Comparison of ENCODE assay signal across 15 cellular contexts in the genomic region with DNA sequence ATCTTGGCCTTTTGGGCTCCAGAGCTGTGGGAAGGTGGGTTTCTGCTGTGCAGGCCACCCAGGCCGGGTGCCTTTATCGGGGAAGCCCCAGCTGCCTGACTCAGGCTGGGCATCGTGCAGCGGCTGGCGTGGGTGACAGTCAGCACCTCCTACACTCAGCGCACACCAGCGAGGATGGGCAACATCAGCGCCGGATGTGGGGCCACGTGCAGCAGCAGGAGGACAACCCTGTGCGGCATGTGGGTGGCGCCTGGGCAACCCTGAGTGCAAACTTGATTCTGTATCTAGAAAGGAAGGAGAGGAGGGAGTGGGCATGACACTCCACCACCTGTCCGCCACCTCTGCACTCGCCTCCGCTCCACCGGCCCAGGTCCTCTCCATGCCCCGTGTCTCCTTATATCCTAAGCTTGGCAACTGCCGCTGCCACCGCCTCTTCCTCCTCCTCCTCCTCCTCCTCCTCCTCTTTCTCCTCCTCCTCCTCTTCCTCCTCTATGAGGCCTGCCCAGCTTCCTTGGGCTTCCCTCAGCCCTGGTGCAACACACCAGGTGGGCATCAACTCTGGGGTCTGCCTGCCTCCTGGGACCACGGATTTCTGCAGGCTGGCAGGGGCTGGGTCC.
DNase-seq lines count a peak whose midpoint lies in the region; ATAC-seq and TF ChIP-seq lines count a peak whose summit lies in the region.
"Had no signal": no experiment of that assay in that cellular context is flagged by ENCODE, and none has a peak within 500 bp of the region (broad histone marks: within the 10 kb centered on the region; RNA-seq: fewer than 3 reads in every experiment).

No MANE protein-coding gene starts in this region.

- no peak overlapping the region for H3K4me3 ChIP-seq in NB4 (ENCODE audit: low read depth, low read length)
- H3K4me3 ChIP-seq: SJCRH30 had no signal

- TF ChIP-seq POLR2A in NB4 (IDR thresholded peaks at IDR 0.05; ENCODE audit: extremely low read depth, insufficient read length) = no peak

- H3K27me3 Mint-ChIP-seq in activated naive CD8-positive, alpha-beta T cell treated with anti-CD3 and anti-CD28 coated beads, Interleukin-2, amount 50 U/mL, for 24 hours = no peaks in the 10 kb centered on the region
- peaks cover 18% of the 10 kb centered on the region for H3K27me3 Mint-ChIP-seq in activated naive CD8-positive, alpha-beta T cell treated with anti-CD3 and anti-CD28 coated beads for 36 hours
- H3K27me3 Mint-ChIP-seq in central memory CD8-positive, alpha-beta T cell = no peaks in the 10 kb centered on the region
- peaks cover 62% of the 10 kb centered on the region for H3K27me3 Mint-ChIP-seq in stimulated activated naive CD8-positive, alpha-beta T cell treated with anti-CD3 and anti-CD28 coated beads, Interleukin-15, amount 100 ng/mL, for 72 hours

- H3K4me3 Mint-ChIP-seq in activated naive CD8-positive, alpha-beta T cell treated with anti-CD3 and anti-CD28 coated beads, Interleukin-2, amount 50 U/mL, for 24 hours = no peak overlapping the region
- no peak overlapping the region for H3K4me3 Mint-ChIP-seq in activated naive CD8-positive, alpha-beta T cell treated with anti-CD3 and anti-CD28 coated beads for 36 hours
- H3K4me3 Mint-ChIP-seq in central memory CD8-positive, alpha-beta T cell = peak overlapping the region; percentile 56
- H3K4me3 Mint-ChIP-seq in stimulated activated naive CD8-positive, alpha-beta T cell treated with anti-CD3 and anti-CD28 coated beads, Interleukin-15, amount 100 ng/mL, for 72 hours = no peak overlapping the region
- H3K4me3 Mint-ChIP-seq: neural crest cell had no signal

- DNase-seq in activated naive CD8-positive, alpha-beta T cell treated with anti-CD3 and anti-CD28 coated beads, Interleukin-2, amount 50 U/mL, for 24 hours = peak; percentile 27
- DNase-seq in activated naive CD8-positive, alpha-beta T cell treated with anti-CD3 and anti-CD28 coated beads for 36 hours = no peak
- DNase-seq in NB4 (ENCODE audit: low read depth) (peak; percentile 63), mucosa of gallbladder (ENCODE audit: low spot score) (no peak)
- peak; percentile 18 to 70 for DNase-seq in central memory CD8-positive, alpha-beta T cell (ENCODE audit: low spot score in 2 of 2)
- DNase-seq in stimulated activated naive CD8-positive, alpha-beta T cell treated with anti-CD3 and anti-CD28 coated beads, Interleukin-15, amount 100 ng/mL, for 72 hours = no peak
- DNase-seq: BE2C; DND-41; H7; NCI-H2171; SJCRH30; stimulated activated CD4-positive, alpha-beta T cell treated with anti-CD3 and anti-CD28 coated beads, Interleukin-1b, Interleukin-23, amount 100 ng/mL, for 48 hours had no signal

- TF ChIP-seq CTCF in NB4 (IDR thresholded peaks at IDR 0.05; ENCODE audit: low read depth, low read length) = no peak

- H3K27ac Mint-ChIP-seq in activated naive CD8-positive, alpha-beta T cell treated with anti-CD3 and anti-CD28 coated beads, Interleukin-2, amount 50 U/mL, for 24 hours = no peak overlapping the region
- H3K27ac Mint-ChIP-seq in activated naive CD8-positive, alpha-beta T cell treated with anti-CD3 and anti-CD28 coated beads for 36 hours = no peak overlapping the region
- peak overlapping the region; percentile 57 for H3K27ac Mint-ChIP-seq in central memory CD8-positive, alpha-beta T cell (ENCODE audit: low read depth)
- H3K27ac Mint-ChIP-seq in stimulated activated naive CD8-positive, alpha-beta T cell treated with anti-CD3 and anti-CD28 coated beads, Interleukin-15, amount 100 ng/mL, for 72 hours = no peak overlapping the region

- no peaks in the 10 kb centered on the region for H3K36me3 Mint-ChIP-seq in activated naive CD8-positive, alpha-beta T cell treated with anti-CD3 and anti-CD28 coated beads, Interleukin-2, amount 50 U/mL, for 24 hours (ENCODE audit: low read depth)
- H3K36me3 Mint-ChIP-seq in activated naive CD8-positive, alpha-beta T cell treated with anti-CD3 and anti-CD28 coated beads for 36 hours = no peaks in the 10 kb centered on the region
- H3K36me3 Mint-ChIP-seq in central memory CD8-positive, alpha-beta T cell (ENCODE audit: insufficient read depth) = no peaks in the 10 kb centered on the region

- peak; percentile 66 for ATAC-seq in activated naive CD8-positive, alpha-beta T cell treated with anti-CD3 and anti-CD28 coated beads, Interleukin-2, amount 50 U/mL, for 24 hours
- ATAC-seq in central memory CD8-positive, alpha-beta T cell (replicated peaks; ENCODE audit: extremely low read depth, poor library complexity, severe bottlenecking) = peak; percentile 99
- peak; percentile 27 for ATAC-seq in stimulated activated naive CD8-positive, alpha-beta T cell treated with anti-CD3 and anti-CD28 coated beads, Interleukin-15, amount 100 ng/mL, for 72 hours
- ATAC-seq in esophagus mucosa = no peak
- ATAC-seq: right cardiac atrium had no signal

- H3K4me1 Mint-ChIP-seq in activated naive CD8-positive, alpha-beta T cell treated with anti-CD3 and anti-CD28 coated beads, Interleukin-2, amount 50 U/mL, for 24 hours = peaks cover 3% of the 10 kb centered on the region
- no peaks in the 10 kb centered on the region for H3K4me1 Mint-ChIP-seq in activated naive CD8-positive, alpha-beta T cell treated with anti-CD3 and anti-CD28 coated beads for 36 hours
- peaks cover 16% of the 10 kb centered on the region for H3K4me1 Mint-ChIP-seq in central memory CD8-positive, alpha-beta T cell
- no peaks in the 10 kb centered on the region for H3K4me1 Mint-ChIP-seq in stimulated activated naive CD8-positive, alpha-beta T cell treated with anti-CD3 and anti-CD28 coated beads, Interleukin-15, amount 100 ng/mL, for 72 hours

- H3K9me3 Mint-ChIP-seq in activated naive CD8-positive, alpha-beta T cell treated with anti-CD3 and anti-CD28 coated beads, Interleukin-2, amount 50 U/mL, for 24 hours = no peaks in the 10 kb centered on the region
- H3K9me3 Mint-ChIP-seq in activated naive CD8-positive, alpha-beta T cell treated with anti-CD3 and anti-CD28 coated beads for 36 hours = no peaks in the 10 kb centered on the region
- H3K9me3 Mint-ChIP-seq in central memory CD8-positive, alpha-beta T cell = no peaks in the 10 kb centered on the region
- H3K9me3 Mint-ChIP-seq in stimulated activated naive CD8-positive, alpha-beta T cell treated with anti-CD3 and anti-CD28 coated beads, Interleukin-15, amount 100 ng/mL, for 72 hours = no peaks in the 10 kb centered on the region
- H3K9me3 Mint-ChIP-seq: neural crest cell had no signal

Comparison
In these comparisons a context has a peak if more than half of its experiments do, and no peak if none do; other contexts are left out.
1. DNase-seq: peak in activated naive CD8-positive, alpha-beta T cell treated with anti-CD3 and anti-CD28 coated beads, Interleukin-2, amount 50 U/mL, for 24 hours (single experiment), NB4 (single experiment) and central memory CD8-positive, alpha-beta T cell (2 of 2); none in activated naive CD8-positive, alpha-beta T cell treated with anti-CD3 and anti-CD28 coated beads for 36 hours (single experiment), stimulated activated naive CD8-positive, alpha-beta T cell treated with anti-CD3 and anti-CD28 coated beads, Interleukin-15, amount 100 ng/mL, for 72 hours (0 of 2) and mucosa of gallbladder (single experiment).